ENCODE assay signal across 8 cellular contexts in the genomic region with DNA sequence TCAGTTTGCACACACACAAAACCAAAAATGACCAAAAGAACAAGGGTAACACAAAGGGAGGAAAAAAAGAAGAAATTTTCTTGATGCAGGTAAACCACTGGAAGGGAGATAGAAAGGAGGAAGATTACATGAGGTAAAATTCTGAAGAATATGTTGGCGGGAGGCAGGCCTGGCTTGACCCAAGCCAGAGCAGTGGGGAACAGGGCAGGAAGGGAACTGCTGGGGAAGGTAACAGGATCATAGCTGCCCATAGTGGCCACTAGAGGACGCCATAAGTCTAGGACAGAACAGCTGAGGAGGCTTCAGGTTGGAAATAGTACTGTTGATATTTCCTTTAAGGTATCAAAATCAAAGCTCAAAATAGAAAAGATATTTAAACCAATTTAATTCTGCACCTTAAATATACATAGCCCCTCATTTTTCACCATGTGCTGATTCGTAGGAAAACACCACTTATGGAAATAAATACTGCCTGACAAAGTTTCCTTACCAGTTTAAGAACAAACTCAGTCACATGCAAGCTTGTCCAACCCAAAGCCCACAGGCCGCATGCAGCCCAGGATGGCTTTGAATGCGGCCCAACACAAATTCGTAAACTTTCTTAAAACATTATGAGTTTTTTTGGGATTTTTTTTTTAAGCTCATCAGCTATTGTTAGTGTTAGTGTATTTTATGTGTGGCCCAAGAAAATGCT. TPM values are rescaled to one million over a fixed set of nuclear protein-coding genes. Genes with fewer than 3 reads are reported as not detected.
DNase-seq lines count a peak whose midpoint lies in the region; ATAC-seq and TF ChIP-seq lines count a peak whose summit lies in the region.

No MANE protein-coding gene starts in this region.

- TF ChIP-seq POLR2A in sigmoid colon (IDR thresholded peaks at IDR 0.05) = no peak

- H3K4me1 Mint-ChIP-seq in activated naive CD8-positive, alpha-beta T cell treated with anti-CD3 and anti-CD28 coated beads, Interleukin-2, amount 10 ng/mL, durations not matched to agents 7 days and 5 days = peaks cover 2% of the 10 kb centered on the region

- H3K4me1 ChIP-seq in sigmoid colon = no peaks in the 10 kb centered on the region

- no peaks in the 10 kb centered on the region for H3K9me3 ChIP-seq in sigmoid colon

- H3K4me3 Mint-ChIP-seq in activated naive CD8-positive, alpha-beta T cell treated with anti-CD3 and anti-CD28 coated beads, Interleukin-2, amount 10 ng/mL, durations not matched to agents 7 days and 5 days = no peak overlapping the region

- H3K27ac ChIP-seq in sigmoid colon = no peak overlapping the region

- DNase-seq in DMS53 treated with DMSO at 0.1 percent for 48 hours (lab: John Stamatoyannopoulos, UW; ENCODE audit: unreplicated experiment) (peak; percentile 76), Kasumi-1 (lab: John Stamatoyannopoulos, UW) (peak; percentile 78 to 91), RKO (ENCODE audit: low spot score) (peak; percentile 81), left cardiac atrium (peak; percentile 37), sigmoid colon (no peak)
- DNase-seq in activated naive CD8-positive, alpha-beta T cell treated with anti-CD3 and anti-CD28 coated beads, Interleukin-2, amount 10 ng/mL, durations not matched to agents 7 days and 5 days = no peak

- WGBS in sigmoid colon, 2 donors = 69 to 74% methylated on average over 6 of the region's 6 CpGs

- H3K27me3 Mint-ChIP-seq in activated naive CD8-positive, alpha-beta T cell treated with anti-CD3 and anti-CD28 coated beads, Interleukin-2, amount 10 ng/mL, durations not matched to agents 7 days and 5 days = no peaks in the 10 kb centered on the region

- TF ChIP-seq EP300 in sigmoid colon (IDR thresholded peaks at IDR 0.05) = no peak

- no peak overlapping the region for H3K4me3 ChIP-seq in sigmoid colon

- POLR2A ChIA-PET in activated naive CD8-positive, alpha-beta T cell treated with anti-CD3 and anti-CD28 coated beads, Interleukin-2, amount 10 ng/mL, durations not matched to agents 7 days and 5 days (lab: Charles Lee) = no interaction called here

- peaks cover 13% of the 10 kb centered on the region for H3K36me3 Mint-ChIP-seq in activated naive CD8-positive, alpha-beta T cell treated with anti-CD3 and anti-CD28 coated beads, Interleukin-2, amount 10 ng/mL, durations not matched to agents 7 days and 5 days

- H3K27me3 ChIP-seq in sigmoid colon = no peaks in the 10 kb centered on the region

- intact Hi-C loops in left cardiac atrium (cut with DNase I) = loop anchor here in 1 of 2 donors (5.0 kb wide), 1 partner anchor 234 kb away; no protein-coding TSS in a partner anchor
- intact Hi-C loops in sigmoid colon (cut with DNase I) = no loop called here

- peak; percentile 93 for ATAC-seq in GM21529 (IDR thresholded peaks at IDR 0.05; ENCODE audit: unreplicated experiment)
- peak; percentile 85 for ATAC-seq in activated naive CD8-positive, alpha-beta T cell treated with anti-CD3 and anti-CD28 coated beads, Interleukin-2, amount 10 ng/mL, durations not matched to agents 7 days and 5 days (ENCODE audit: low read depth)
- peak; percentile 82 to 91 for ATAC-seq in left cardiac atrium
- no peak for ATAC-seq in HG03439 (IDR thresholded peaks at IDR 0.05; ENCODE audit: unreplicated experiment)

- peaks cover 13 to 100% (median 32%) of the 10 kb centered on the region in 4 donors for H3K36me3 ChIP-seq in sigmoid colon

- peak in 3 of 4 experiments; percentile 35 to 55 (median 46) for TF ChIP-seq CTCF in sigmoid colon (IDR thresholded peaks at IDR 0.05)

- no peaks in the 10 kb centered on the region for H3K9me3 Mint-ChIP-seq in activated naive CD8-positive, alpha-beta T cell treated with anti-CD3 and anti-CD28 coated beads, Interleukin-2, amount 10 ng/mL, durations not matched to agents 7 days and 5 days

- no peak overlapping the region for H3K27ac Mint-ChIP-seq in activated naive CD8-positive, alpha-beta T cell treated with anti-CD3 and anti-CD28 coated beads, Interleukin-2, amount 10 ng/mL, durations not matched to agents 7 days and 5 days

RNA-seq across cellular contexts. Expression of a gene that starts 15.5 kb away (rescaled TPM):
- total RNA-seq in activated naive CD8-positive, alpha-beta T cell treated with anti-CD3 and anti-CD28 coated beads, Interleukin-2, amount 10 ng/mL, durations not matched to agents 7 days and 5 days = 10 to 100 TPM; 74.7 to 75.7 TPM
- total RNA-seq in left cardiac atrium (10 to 100 TPM; 68.0 to 74.0 TPM), sigmoid colon (10 to 100 TPM; 44.4 to 61.8 (median 59.2) TPM)
- 10 to 100 TPM; 28.7 to 43.7 (median 43.2) TPM for polyA plus RNA-seq in sigmoid colon

RNA-seq across cellular contexts. Expression of a gene that starts 16.0 kb away (rescaled TPM):
- 10 to 100 TPM; 28.3 to 32.6 TPM for total RNA-seq in activated naive CD8-positive, alpha-beta T cell treated with anti-CD3 and anti-CD28 coated beads, Interleukin-2, amount 10 ng/mL, durations not matched to agents 7 days and 5 days
- total RNA-seq in left cardiac atrium = 1 to 10 TPM; 2.0 to 2.1 TPM
- total RNA-seq in sigmoid colon = 1 to 10 TPM in 2 of 4 donors, under 1 TPM in 2; 0.33 to 2.5 (median 0.83) TPM
- 1 to 10 TPM; 2.4 to 9.2 (median 6.7) TPM for polyA plus RNA-seq in sigmoid colon

RNA-seq across cellular contexts. Expression of a gene that starts 52.3 kb away (rescaled TPM):
- 10 to 100 TPM; 29.2 to 33.0 TPM for total RNA-seq in activated naive CD8-positive, alpha-beta T cell treated with anti-CD3 and anti-CD28 coated beads, Interleukin-2, amount 10 ng/mL, durations not matched to agents 7 days and 5 days
- total RNA-seq in left cardiac atrium (1 to 10 TPM in 1 of 2 donors, under 1 TPM in 1; 0.76 to 1.8 TPM), sigmoid colon (under 1 TPM; 0.36 to 0.83 (median 0.60) TPM)
- polyA plus RNA-seq in sigmoid colon = 1 to 10 TPM in 2 of 3 donors, under 1 TPM in 1; 0.60 to 6.8 (median 1.8) TPM

Comparison
In these comparisons a context has a peak if more than half of its experiments do, and no peak if none do; other contexts are left out.
1. DNase-seq: peak in DMS53 treated with DMSO at 0.1 percent for 48 hours (single experiment), Kasumi-1 (2 of 2), RKO (single experiment) and left cardiac atrium (single experiment); none in activated naive CD8-positive, alpha-beta T cell treated with anti-CD3 and anti-CD28 coated beads, Interleukin-2, amount 10 ng/mL, durations not matched to agents 7 days and 5 days (single experiment) and sigmoid colon (single experiment).
2. RNA of a gene that starts 16.0 kb away (total RNA-seq): 28.3 to 32.6 TPM in activated naive CD8-positive, alpha-beta T cell treated with anti-CD3 and anti-CD28 coated beads, Interleukin-2, amount 10 ng/mL, durations not matched to agents 7 days and 5 days; 2.0 to 2.1 TPM in left cardiac atrium and 0.33 to 2.5 TPM in sigmoid colon; every median in the first group is over 4 times any median in the second.
3. RNA of a gene that starts 52.3 kb away (total RNA-seq): 29.2 to 33.0 TPM in activated naive CD8-positive, alpha-beta T cell treated with anti-CD3 and anti-CD28 coated beads, Interleukin-2, amount 10 ng/mL, durations not matched to agents 7 days and 5 days; 0.76 to 1.8 TPM in left cardiac atrium and 0.36 to 0.83 TPM in sigmoid colon; every median in the first group is over 10 times any median in the second.